ENCODE assay signal across 32 cellular contexts in genomic region chr7:117690147-117690546, GRCh38.
"Had no signal": no experiment of that assay in that cellular context is flagged by ENCODE, and none has a peak within 500 bp of the region (broad histone marks: within the 10 kb centered on the region; RNA-seq: fewer than 3 reads in every experiment).

No MANE protein-coding gene starts in this region.

- H3K9ac ChIP-seq: neural progenitor cell had no signal

- H3K9me3 ChIP-seq: colonic mucosa, esophagus squamous epithelium, heart right ventricle, lower lobe of right lung, mucosa of descending colon, ovary, psoas muscle, sigmoid colon, thoracic aorta, tibial nerve, upper lobe of right lung, uterus had no signal

- FAIRE-seq: endometrium, keratinocyte had no signal

- H3K4me2 ChIP-seq: neural progenitor cell had no signal

- DNase-seq: colonic mucosa; effector memory CD4-positive, alpha-beta T cell; erythroblast; esophagus squamous epithelium; foreskin melanocyte; glutamatergic neuron; heart right ventricle; hypothalamus; immature natural killer cell; left ventricle myocardium superior; lower lobe of right lung; mucosa of descending colon; naive B cell; nucleus accumbens; ovary; posterior cingulate gyrus; psoas muscle; right cardiac atrium; sigmoid colon; stimulated activated CD4-positive, alpha-beta T cell treated with anti-CD3 and anti-CD28 coated beads, Interleukin-2, amount 100 ng/mL, for 24 hours; stimulated activated CD4-positive, alpha-beta T cell treated with anti-CD3 and anti-CD28 coated beads, Interleukin-4, amount 100 ng/mL, for 24 hours; stimulated activated naive CD4-positive, alpha-beta T cell treated with Interleukin-2 at 50 U/mL for 16 hours; substantia nigra; upper lobe of right lung; uterus had no signal

- H3K27ac ChIP-seq: colonic mucosa, heart right ventricle, lower lobe of right lung, neural progenitor cell, ovary, psoas muscle, sigmoid colon, thoracic aorta, tibial nerve, upper lobe of right lung, uterus had no signal

- H3K36me3 ChIP-seq: colonic mucosa, esophagus squamous epithelium, heart right ventricle, lower lobe of right lung, neural progenitor cell, ovary, sigmoid colon, thoracic aorta, tibial nerve, upper lobe of right lung, uterus had no signal

- H2AFZ ChIP-seq: neural progenitor cell had no signal

- ATAC-seq: heart right ventricle; left ventricle myocardium superior; lower lobe of right lung; mucosa of descending colon; natural killer cell treated with Interleukin-12 subunit alpha and Interleukin-12 subunit beta and Interleukin-15 and Interleukin-18, amount 100 ng/mL, for 72 hours; psoas muscle; right cardiac atrium; stimulated activated effector memory CD8-positive, alpha-beta T cell treated with anti-CD3 and anti-CD28 coated beads, Interleukin-12 subunit alpha, Interleukin-12 subunit beta, amount 100 ng/mL, for 72 hours; upper lobe of right lung had no signal

- H3K27me3 ChIP-seq: colonic mucosa, esophagus squamous epithelium, neural progenitor cell, ovary, sigmoid colon, tibial nerve, upper lobe of right lung, uterus had no signal

- H3K4me1 ChIP-seq: colonic mucosa, heart right ventricle, lower lobe of right lung, psoas muscle, sigmoid colon, tibial nerve, upper lobe of right lung, uterus had no signal

- H3K4me3 ChIP-seq: colonic mucosa, esophagus squamous epithelium, heart right ventricle, lower lobe of right lung, mucosa of descending colon, neural progenitor cell, ovary, psoas muscle, sigmoid colon, thoracic aorta, tibial nerve, upper lobe of right lung, uterus had no signal
